In the genomic region with DNA sequence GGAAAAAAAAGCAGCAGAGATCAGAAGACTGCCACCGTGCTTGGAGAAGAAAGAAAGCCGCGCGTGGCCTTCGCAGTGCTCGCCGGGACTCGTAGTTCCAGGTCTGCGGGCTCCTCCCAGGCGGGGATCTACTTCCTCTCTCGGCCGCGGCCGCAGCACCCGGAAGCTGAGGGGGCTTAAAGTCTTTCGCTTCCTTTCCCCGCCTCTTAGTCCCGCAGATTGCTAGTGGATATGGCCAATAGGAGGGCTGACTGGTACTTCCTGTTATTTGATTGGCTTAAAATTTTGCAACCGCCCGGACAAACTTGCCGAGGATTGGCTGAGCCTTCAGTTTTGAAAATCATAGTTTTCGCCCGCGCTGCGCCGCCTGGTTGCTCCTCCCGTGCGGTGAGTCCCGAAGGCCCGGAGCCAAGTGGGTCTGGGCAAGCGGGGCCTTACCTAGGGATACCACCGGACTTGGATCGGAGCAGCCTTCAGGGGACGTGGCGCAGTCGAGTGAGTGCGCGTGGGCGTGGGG, we compare ENCODE assay signal across 8 cellular contexts. TPM values are rescaled to one million over a fixed set of nuclear protein-coding genes. Genes with fewer than 3 reads are reported as not detected.
DNase-seq lines count a peak whose midpoint lies in the region; ATAC-seq, FAIRE-seq and TF ChIP-seq lines count a peak whose summit lies in the region.

A gene (plus strand): TSS at position 343 of the 517 bp plus-strand sequence. CDS start 4,151 bp downstream, outside the sequence.

- H3K9me3 ChIP-seq in kidney (ENCODE audit: control insufficient read depth in 1 of 2, low read length in 2 of 2): no peaks in the 10 kb centered on the region

- peak; percentile 95 for ATAC-seq in HG03432 (IDR thresholded peaks at IDR 0.05; ENCODE audit: unreplicated experiment)

- H3K36me3 Mint-ChIP-seq in chondrocyte (ENCODE audit: low read depth): no peaks in the 10 kb centered on the region

- peak within 1 kb of the TSS; percentile 71 to 79 for H3K9ac ChIP-seq in kidney (ENCODE audit: low read length in 2 of 2)

- H3K4me3 Mint-ChIP-seq in chondrocyte (ENCODE audit: unreplicated experiment): peak within 1 kb of the TSS; percentile 97

- H3K27ac Mint-ChIP-seq in chondrocyte (ENCODE audit: unreplicated experiment): peak within 1 kb of the TSS; percentile 96

- TF ChIP-seq POLR2A in GM19099 (IDR thresholded peaks at IDR 0.05; ENCODE audit: extremely low read depth, insufficient read length, low read depth): peak; percentile 58

- H3K27ac ChIP-seq in kidney (ENCODE audit: low read depth in 2 of 2, low read length in 2 of 2): no peak within 1 kb of the TSS

- intact Hi-C loops in kidney (cut with DNase I): no loop called here

- H3K9me3 Mint-ChIP-seq in chondrocyte (ENCODE audit: low read depth): no peaks in the 10 kb centered on the region

- TF ChIP-seq CTCF in chondrocyte (IDR thresholded peaks at IDR 0.05) (no peak), kidney (IDR thresholded peaks at IDR 0.05; ENCODE audit: borderline replicate concordance, extremely low read depth, insufficient read depth) (no peak)

- DNase-seq in AML-193 (lab: John Stamatoyannopoulos, UW): peak; percentile 98 to 99
- peak; percentile 95 for DNase-seq in NCI-H510A (lab: John Stamatoyannopoulos, UW)
- peak; percentile 91 for DNase-seq in activated CD4-positive, alpha-beta T cell treated with anti-CD3 and anti-CD28 coated beads for 1 hour
- peak; percentile 98 for DNase-seq in chondrocyte (ENCODE audit: low spot score)
- peak; percentile 98 for DNase-seq in kidney
- peak; percentile 95 for DNase-seq in stimulated activated CD4-positive, alpha-beta T cell treated with anti-CD3 and anti-CD28 coated beads, Interleukin-15, amount 100 ng/mL, for 24 hours

- H3K4me1 ChIP-seq in kidney (ENCODE audit: control insufficient read depth in 1 of 2, insufficient read depth in 1 of 2, low read depth in 1 of 2, low read length in 2 of 2): peaks cover 4 to 8% of the 10 kb centered on the region in 2 donors

- peaks cover 25% of the 10 kb centered on the region for H3K4me1 Mint-ChIP-seq in chondrocyte (ENCODE audit: low read depth)

- peak within 1 kb of the TSS; percentile 82 to 94 for H3K4me3 ChIP-seq in kidney (ENCODE audit: low read length in 2 of 2)

- no peaks in the 10 kb centered on the region for H3K36me3 ChIP-seq in kidney (ENCODE audit: control insufficient read depth in 1 of 2, insufficient read depth in 2 of 2, low read length in 2 of 2)

- no peaks in the 10 kb centered on the region for H3K27me3 Mint-ChIP-seq in chondrocyte (ENCODE audit: low read depth)

- peak; percentile 98 for FAIRE-seq in kidney (lab: Jason Lieb, UNC)

RNA-seq across cellular contexts. Expression of the gene that starts here (rescaled TPM):
- total RNA-seq in chondrocyte (21.6 to 24.6 TPM (median 22.4 TPM) in 3 replicates), kidney (17.5 TPM)
- polyA plus RNA-seq in kidney (ENCODE audit: insufficient read depth, low read depth, low replicate concordance): 2.9 TPM
